ENCODE assay signal across 16 cellular contexts in genomic region chr10:103490986-103491314, GRCh38. TPM values are rescaled to one million over a fixed set of nuclear protein-coding genes. Genes with fewer than 3 reads are reported as not detected.
DNase-seq lines count a peak whose midpoint lies in the region; ATAC-seq, FAIRE-seq and TF ChIP-seq lines count a peak whose summit lies in the region.
"Had no signal": no experiment of that assay in that cellular context is flagged by ENCODE, and none has a peak within 500 bp of the region (broad histone marks: within the 10 kb centered on the region; RNA-seq: fewer than 3 reads in every experiment).

No MANE protein-coding gene starts in this region.

- H3K27ac Mint-ChIP-seq in CD8-positive, alpha-beta T cell: no peak overlapping the region
- H3K27ac Mint-ChIP-seq in astrocyte (ENCODE audit: unreplicated experiment): peak overlapping the region; percentile 68

- no peak overlapping the region for H3K4me3 Mint-ChIP-seq in CD8-positive, alpha-beta T cell
- peak overlapping the region; percentile 60 for H3K4me3 Mint-ChIP-seq in astrocyte (ENCODE audit: unreplicated experiment)
- H3K4me3 Mint-ChIP-seq: activated CD4-positive, alpha-beta T cell treated with anti-CD3 and anti-CD28 coated beads, Interleukin-2, amount 10 ng/mL, durations not matched to agents 24 days and 14 days had no signal

- TF ChIP-seq CTCF in CD8-positive, alpha-beta T cell (IDR thresholded peaks at IDR 0.05): no peak
- TF ChIP-seq CTCF in astrocyte (IDR thresholded peaks at IDR 0.05; ENCODE audit: insufficient read depth, low read depth, low read length): no peak

- H4K20me1 ChIP-seq in astrocyte (ENCODE audit: insufficient read depth, low read length): peaks cover 30% of the 10 kb centered on the region

- intact Hi-C loops in CD8-positive, alpha-beta T cell (cut with DNase I, micrococcal nuclease): no loop called here

- no peaks in the 10 kb centered on the region for H3K36me3 Mint-ChIP-seq in CD8-positive, alpha-beta T cell
- H3K36me3 Mint-ChIP-seq in astrocyte (ENCODE audit: low read depth, unreplicated experiment): no peaks in the 10 kb centered on the region

- no peak for DNase-seq in CD8-positive, alpha-beta T cell
- no peak for DNase-seq in astrocyte (ENCODE audit: low read depth)
- no peak for DNase-seq in EL
- DNase-seq in NOMO-1 treated with dmso at 0.1 percent for 144 hours (lab: John Stamatoyannopoulos, UW; ENCODE audit: unreplicated experiment): no peak
- DNase-seq in ureter (ENCODE audit: low spot score): no peak
- DNase-seq in NCI-H345 (lab: John Stamatoyannopoulos, UW): no peak
- DNase-seq: heart right ventricle, NCI-H1436, SW 1271 had no signal

- H3K36me3 ChIP-seq in CD8-positive, alpha-beta T cell (ENCODE audit: insufficient read depth, low read length): no peaks in the 10 kb centered on the region
- H3K36me3 ChIP-seq in astrocyte (ENCODE audit: insufficient read depth, low read length): no peaks in the 10 kb centered on the region
- H3K36me3 ChIP-seq: breast epithelium, heart right ventricle had no signal

- peaks cover 9% of the 10 kb centered on the region for H3K27me3 ChIP-seq in CD8-positive, alpha-beta T cell (ENCODE audit: insufficient read depth, low read length)
- H3K27me3 ChIP-seq in astrocyte (ENCODE audit: insufficient read depth, low read length): peaks cover 58% of the 10 kb centered on the region

- CTCF ChIA-PET in CD8-positive, alpha-beta T cell (lab: Charles Lee): interaction anchor here (1.6 to 13.6 kb wide), 2 partner anchors 9 to 75 kb away, joined by 6 to 272 read pairs; no protein-coding TSS in a partner anchor

- no peaks in the 10 kb centered on the region for H3K79me2 ChIP-seq in astrocyte (ENCODE audit: insufficient read depth, low read length)

- H3K4me1 Mint-ChIP-seq in CD8-positive, alpha-beta T cell (ENCODE audit: low read depth): peaks cover 25% of the 10 kb centered on the region
- peaks cover 24% of the 10 kb centered on the region for H3K4me1 Mint-ChIP-seq in astrocyte (ENCODE audit: low read depth, unreplicated experiment)

- H3K4me2 ChIP-seq in astrocyte (ENCODE audit: low read length): no peak overlapping the region

- no peak for FAIRE-seq in astrocyte (lab: Jason Lieb, UNC)
- FAIRE-seq: endothelial cell of umbilical vein had no signal

- H3K27me3 Mint-ChIP-seq in CD8-positive, alpha-beta T cell (ENCODE audit: low read depth): peaks cover 20% of the 10 kb centered on the region
- H3K27me3 Mint-ChIP-seq in astrocyte (ENCODE audit: low read depth, unreplicated experiment): peaks cover 35% of the 10 kb centered on the region

- H3K9me3 Mint-ChIP-seq in CD8-positive, alpha-beta T cell: no peaks in the 10 kb centered on the region
- peaks cover 8% of the 10 kb centered on the region for H3K9me3 Mint-ChIP-seq in astrocyte (ENCODE audit: unreplicated experiment)
- H3K9me3 Mint-ChIP-seq: activated CD4-positive, alpha-beta T cell treated with anti-CD3 and anti-CD28 coated beads, Interleukin-2, amount 10 ng/mL, durations not matched to agents 24 days and 14 days had no signal

- peaks cover 24% of the 10 kb centered on the region for H3K4me1 ChIP-seq in CD8-positive, alpha-beta T cell (ENCODE audit: insufficient read depth, low read length)
- peaks cover 19% of the 10 kb centered on the region for H3K4me1 ChIP-seq in astrocyte (ENCODE audit: insufficient read depth, low read length)
- H3K4me1 ChIP-seq: breast epithelium had no signal

- no peak overlapping the region for H3K4me3 ChIP-seq in CD8-positive, alpha-beta T cell (ENCODE audit: low read depth, low read length)
- H3K4me3 ChIP-seq in astrocyte (ENCODE audit: insufficient read depth, low read depth, low read length): no peak overlapping the region
- H3K4me3 ChIP-seq: breast epithelium, heart right ventricle had no signal

- no peaks in the 10 kb centered on the region for H3K9me3 ChIP-seq in CD8-positive, alpha-beta T cell (ENCODE audit: low read length)
- H3K9me3 ChIP-seq in astrocyte (ENCODE audit: insufficient read depth, low read depth, low read length): no peaks in the 10 kb centered on the region
- H3K9me3 ChIP-seq: breast epithelium, heart right ventricle had no signal

- ATAC-seq in CD8-positive, alpha-beta T cell: peak; percentile 34
- ATAC-seq in GM21360 (IDR thresholded peaks at IDR 0.05; ENCODE audit: unreplicated experiment) (peak; percentile 14), HG03135 (IDR thresholded peaks at IDR 0.05; ENCODE audit: unreplicated experiment) (peak; percentile 21)

- no peak overlapping the region for H3K27ac ChIP-seq in CD8-positive, alpha-beta T cell (ENCODE audit: low read depth, low read length)
- no peak overlapping the region for H3K27ac ChIP-seq in astrocyte (ENCODE audit: low read depth, low read length)
- H3K27ac ChIP-seq: breast epithelium, heart right ventricle had no signal

- POLR2A ChIA-PET in CD8-positive, alpha-beta T cell (lab: Charles Lee): interaction anchor here (0.6 kb wide), 1 partner anchor 57 kb away, joined by 4 read pairs; no protein-coding TSS in a partner anchor

- H3K9ac ChIP-seq in astrocyte (ENCODE audit: low read length): no peak overlapping the region

- H2AFZ ChIP-seq in astrocyte (ENCODE audit: low read depth, low read length): no peak overlapping the region

RNA-seq across cellular contexts. Expression of gene NEURL1, which starts 2.6 kb away (rescaled TPM):
- under 1 TPM; 0.47 to 0.95 TPM for total RNA-seq in CD8-positive, alpha-beta T cell
- total RNA-seq in astrocyte: 1.4 and 1.5 TPM in 2 replicates
- 1.2 TPM for total RNA-seq in ureter

RNA-seq across cellular contexts. Expression of gene CALHM3, which starts 11.9 kb away (rescaled TPM):
- total RNA-seq in CD8-positive, alpha-beta T cell: not detected
- not detected in 2 replicates for total RNA-seq in astrocyte
- total RNA-seq in ureter: not detected
- total RNA-seq: activated CD4-positive, alpha-beta T cell treated with anti-CD3 and anti-CD28 coated beads, Interleukin-2, amount 10 ng/mL, durations not matched to agents 24 days and 14 days; breast epithelium; endothelial cell of umbilical vein; heart right ventricle; occipital lobe had no signal

RNA-seq across cellular contexts. Expression of gene CALHM1, which starts 32.2 kb away (rescaled TPM):
- not detected for total RNA-seq in CD8-positive, alpha-beta T cell
- not detected in 2 replicates for total RNA-seq in astrocyte
- not detected for total RNA-seq in ureter
- total RNA-seq: activated CD4-positive, alpha-beta T cell treated with anti-CD3 and anti-CD28 coated beads, Interleukin-2, amount 10 ng/mL, durations not matched to agents 24 days and 14 days; breast epithelium; endothelial cell of umbilical vein; heart right ventricle; liver; occipital lobe had no signal

RNA-seq across cellular contexts. Expression of gene CALHM2, which starts 38.8 kb away (rescaled TPM):
- 1 to 10 TPM; 1.6 to 1.7 TPM for total RNA-seq in CD8-positive, alpha-beta T cell
- total RNA-seq in astrocyte: 1.2 and 1.4 TPM in 2 replicates
- 25.1 TPM for total RNA-seq in ureter
